9 cellular contexts compared by ENCODE assay signal in the genomic region with DNA sequence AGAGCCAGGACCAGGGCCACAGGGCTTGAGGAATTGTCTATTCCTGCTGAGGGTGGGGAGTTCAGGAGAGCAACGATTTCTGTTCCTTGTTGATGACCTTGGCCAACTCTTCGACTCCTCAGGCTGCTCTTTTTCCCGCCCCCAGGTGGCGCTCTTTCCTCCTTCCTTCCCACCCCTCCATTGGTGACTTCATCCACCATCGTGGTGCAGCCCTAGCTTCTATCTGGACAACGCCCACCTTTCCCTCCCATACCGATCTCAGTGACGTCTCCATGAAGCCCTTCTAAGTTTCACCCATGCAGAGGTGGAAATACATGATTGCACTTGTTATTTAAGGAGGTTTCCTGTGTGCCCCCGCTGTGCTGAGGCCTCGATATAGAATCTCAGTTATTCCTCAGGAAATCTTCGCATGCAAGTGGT. TPM values are rescaled to one million over a fixed set of nuclear protein-coding genes. Genes with fewer than 3 reads are reported as not detected.
DNase-seq lines count a peak whose midpoint lies in the region; ATAC-seq and TF ChIP-seq lines count a peak whose summit lies in the region.
"Had no signal": no experiment of that assay in that cellular context is flagged by ENCODE, and none has a peak within 500 bp of the region (broad histone marks: within the 10 kb centered on the region; RNA-seq: fewer than 3 reads in every experiment).

No MANE protein-coding gene starts in this region.

- DNase-seq in HFFc6 (no peak), OCI-M1 (lab: John Stamatoyannopoulos, UW) (peak; percentile 46), iPS-NIHi11 (ENCODE audit: low spot score) (peak; percentile 83), aorta (no peak)
- DNase-seq in activated effector memory CD4-positive, alpha-beta T cell treated with anti-CD3 and anti-CD28 coated beads, Interleukin-2, amount 50 U/mL, for 16 hours = peak; percentile 84
- peak; percentile 59 to 64 for DNase-seq in stimulated activated CD8-positive, alpha-beta memory T cell treated with anti-CD3 and anti-CD28 coated beads, Interleukin-15, amount 100 ng/mL, for 48 hours (ENCODE audit: low read depth in 2 of 2)

- no peaks in the 10 kb centered on the region; the same call in 1 of the 2 replicates for H3F3A ChIP-seq in DOHH2 (ENCODE audit: control insufficient read depth, insufficient read depth)

- TF ChIP-seq CTCF in DOHH2 (IDR thresholded peaks at IDR 0.05; ENCODE audit: low read depth, low read length, poor library complexity, severe bottlenecking) = peak; percentile 99
- peak; percentile 45 for TF ChIP-seq CTCF in HFFc6 (IDR thresholded peaks at IDR 0.05)

- H3K4me2 ChIP-seq in DOHH2 (ENCODE audit: low read length) = peak overlapping the region; percentile 43

- intact Hi-C loops in aorta (cut with DNase I) = loop anchor here in 1 of 2 donors (10.0 kb wide), 1 partner anchor 149 kb away; no protein-coding TSS in a partner anchor

- no peaks in the 10 kb centered on the region for H3K36me3 Mint-ChIP-seq in HFFc6 (ENCODE audit: low read depth)

- 20% methylated on average over 11 of the region's 11 CpGs for WGBS in aorta, 2 donors

- H3K27ac ChIP-seq in DOHH2 (ENCODE audit: low read depth, low read length) = no peak overlapping the region
- H3K27ac ChIP-seq in aorta (ENCODE audit: low read depth in 1 of 2, low read length in 2 of 2) = no peak overlapping the region

- H3K9me3 Mint-ChIP-seq in HFFc6 = peaks cover 39% of the 10 kb centered on the region

- H3K9me3 ChIP-seq in DOHH2 (ENCODE audit: control insufficient read depth, insufficient read depth, low read length) = peaks cover 1% of the 10 kb centered on the region; the same call in 1 of the 2 replicates
- H3K9me3 ChIP-seq in aorta (ENCODE audit: control insufficient read depth, low read length) = no peaks in the 10 kb centered on the region

- H3K79me2 ChIP-seq in DOHH2 (ENCODE audit: control insufficient read depth, low read length) = no peaks in the 10 kb centered on the region

- peaks cover 15% of the 10 kb centered on the region for H3K27me3 ChIP-seq in DOHH2 (ENCODE audit: control insufficient read depth, low read length)
- no peaks in the 10 kb centered on the region for H3K27me3 ChIP-seq in aorta (ENCODE audit: control insufficient read depth in 1 of 2, insufficient read depth in 2 of 2, low read length in 1 of 2)

- H3K36me3 ChIP-seq in DOHH2 (ENCODE audit: control insufficient read depth, low read length) = no peaks in the 10 kb centered on the region
- no peaks in the 10 kb centered on the region for H3K36me3 ChIP-seq in aorta (ENCODE audit: control insufficient read depth in 1 of 2, insufficient read depth in 2 of 2, low read length in 1 of 2)

- no peaks in the 10 kb centered on the region for H4K20me1 ChIP-seq in DOHH2 (ENCODE audit: control insufficient read depth, insufficient read depth, low read depth, low read length)

- no peaks in the 10 kb centered on the region for H3K4me1 Mint-ChIP-seq in HFFc6 (ENCODE audit: low read depth)

- ATAC-seq in aorta (ENCODE audit: low FRiP score) = no peak
- ATAC-seq in HG03280 (IDR thresholded peaks at IDR 0.05; ENCODE audit: unreplicated experiment) = no peak

- peak overlapping the region; percentile 21 for H3K4me3 ChIP-seq in DOHH2 (ENCODE audit: low read length)
- H3K4me3 ChIP-seq in aorta (ENCODE audit: low read length in 2 of 2) = no peak overlapping the region
- H3K4me3 ChIP-seq: skin epidermis had no signal

- no peak overlapping the region for H3K4me3 Mint-ChIP-seq in HFFc6

- H3K27ac Mint-ChIP-seq in HFFc6 = no peak overlapping the region

- H3K27me3 Mint-ChIP-seq in HFFc6 (ENCODE audit: insufficient read depth) = peaks cover 2% of the 10 kb centered on the region

- H3K4me1 ChIP-seq in DOHH2 (ENCODE audit: control insufficient read depth, low read length) (peaks cover 47% of the 10 kb centered on the region), aorta (ENCODE audit: control insufficient read depth in 1 of 2, insufficient read depth in 2 of 2, low read length in 2 of 2) (no peaks in the 10 kb centered on the region)

- no peaks in the 10 kb centered on the region for H3K9me2 ChIP-seq in DOHH2 (replicated peaks; ENCODE audit: control insufficient read depth, low read length)

RNA-seq across cellular contexts. Expression of gene CARD11, which starts 22.1 kb away (rescaled TPM):
- total RNA-seq in HFFc6 (2021; fragmentation: NEBNext Ultra II Directional; extraction: Animal tissue kit (Norgen Biotek cat#: 25700)) = not detected
- 1 to 10 TPM; 1.8 to 1.9 TPM for total RNA-seq in aorta
- 1 to 10 TPM in 1 of 2 donors, under 1 TPM in 1; 0.18 to 1.3 TPM for polyA plus RNA-seq in aorta

Comparison
In these comparisons a context has a peak if more than half of its experiments do, and no peak if none do; other contexts are left out.
1. DNase-seq: peak in OCI-M1 (single experiment), activated effector memory CD4-positive, alpha-beta T cell treated with anti-CD3 and anti-CD28 coated beads, Interleukin-2, amount 50 U/mL, for 16 hours (single experiment), iPS-NIHi11 (single experiment) and stimulated activated CD8-positive, alpha-beta memory T cell treated with anti-CD3 and anti-CD28 coated beads, Interleukin-15, amount 100 ng/mL, for 48 hours (2 of 2); none in HFFc6 (single experiment) and aorta (0 of 2).